In the genomic region with DNA sequence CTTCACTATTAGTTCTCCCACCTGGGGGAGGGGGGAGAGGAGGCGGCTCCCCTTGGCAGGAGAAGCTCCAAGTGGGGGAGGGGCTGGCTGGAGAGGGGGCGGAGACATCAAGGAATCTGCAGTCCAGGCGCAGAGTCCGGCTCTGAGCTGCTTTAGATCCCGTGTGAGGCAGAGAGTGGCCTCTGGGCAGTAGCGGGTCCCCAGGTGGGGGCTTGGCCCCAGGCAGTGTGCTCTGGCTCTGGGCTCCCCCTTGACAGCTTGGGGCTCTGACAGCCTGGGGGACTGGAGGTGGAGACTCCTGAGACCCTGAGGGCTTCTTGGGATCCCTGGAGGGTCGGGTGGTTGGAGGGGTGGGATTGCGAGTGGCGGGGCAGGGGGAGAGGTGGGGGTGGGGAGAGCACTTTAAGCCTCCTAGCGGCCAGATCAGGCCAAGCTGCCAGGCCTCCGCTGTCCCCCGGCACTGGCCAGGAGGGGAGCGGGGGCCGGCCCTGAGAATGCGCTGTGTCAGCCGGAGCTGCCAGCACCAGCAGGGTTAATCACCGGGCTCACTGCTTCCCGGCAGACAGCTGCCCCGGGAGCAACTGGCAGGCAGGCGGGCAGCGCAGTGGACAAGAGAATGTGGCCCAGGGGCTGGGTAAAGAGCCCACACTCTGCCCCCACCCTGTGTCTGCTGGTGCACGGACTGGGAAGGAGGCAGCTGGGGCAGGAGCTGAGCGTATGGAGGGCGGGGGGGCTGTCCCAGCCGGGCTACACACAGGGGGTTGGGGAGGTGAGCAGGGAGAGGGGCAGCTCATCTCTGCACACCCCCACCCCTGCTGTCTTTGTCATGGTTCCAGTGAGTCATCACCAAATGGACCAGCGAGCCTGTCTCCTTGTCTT, we compare ENCODE assay signal across 8 cellular contexts. TPM values are rescaled to one million over a fixed set of nuclear protein-coding genes. Genes with fewer than 3 reads are reported as not detected.
A peak's percentile ranks its signal among the peaks of the same experiment; 100 is the strongest.
DNase-seq lines count a peak whose midpoint lies in the region; ATAC-seq and TF ChIP-seq lines count a peak whose summit lies in the region.

No MANE protein-coding gene starts in this region.

- ATAC-seq in activated B cell treated with CpG ODN at 0.5 μM for 24 hours (ENCODE audit: low read depth) (no peak), GM18907 (IDR thresholded peaks at IDR 0.05; ENCODE audit: unreplicated experiment) (no peak), HG02973 (IDR thresholded peaks at IDR 0.05; ENCODE audit: unreplicated experiment) (no peak)

- TF ChIP-seq CTCF in HEK293 (tag by site-specific recombination; IDR thresholded peaks at IDR 0.05) (0 out of 2 replicates have a peak, but pooled peaks have one; percentile 18), activated B cell treated with CpG ODN at 0.5 μM for 24 hours (IDR thresholded peaks at IDR 0.05) (no peak)

- POLR2A ChIA-PET in HEK293 (lab: Yijun Ruan, JAX) (interaction anchor here (0.5 to 3.6 kb wide), 11 partner anchors 12 to 447 kb away, joined by 3 to 14 read pairs (median 3); a partner anchor contains a TSS), activated B cell treated with CpG ODN at 0.5 μM for 24 hours (lab: Charles Lee) (interaction anchor here (2.6 kb wide), 1 partner anchor 30 kb away, joined by 21 read pairs; no protein-coding TSS in a partner anchor)

- no peaks in the 10 kb centered on the region for H3K36me3 ChIP-seq in HEK293 (ENCODE audit: control insufficient read depth in 2 of 2, insufficient read depth in 1 of 2, low read length in 2 of 2)
- no peaks in the 10 kb centered on the region for H3K36me3 ChIP-seq in skeletal muscle tissue (ENCODE audit: control insufficient read depth in 3 of 3, insufficient read depth in 3 of 3, low read length in 3 of 3)

- H3K27ac ChIP-seq in HEK293 (ENCODE audit: extremely low read depth, low read depth, low read length): 0 out of 2 replicates have a peak overlapping the region, but pooled peaks have one; percentile 5
- H3K27ac ChIP-seq in skeletal muscle tissue (ENCODE audit: low read depth, low read length): peak overlapping the region; percentile 56

- peak overlapping the region; percentile 11; the same call in 1 of the 2 replicates for H3K4me3 ChIP-seq in HEK293 (ENCODE audit: low read depth, low read length)
- H3K4me3 ChIP-seq in iPS-11a (ENCODE audit: low read depth, low read length): peak overlapping the region; percentile 18
- peak overlapping the region in 2 of 3 donors; percentile 29 to 56 for H3K4me3 ChIP-seq in skeletal muscle tissue (ENCODE audit: low read length in 3 of 3)

- peaks cover 34% of the 10 kb centered on the region for H3K4me1 ChIP-seq in HEK293 (ENCODE audit: control insufficient read depth, insufficient read depth, low read length)
- H3K4me1 ChIP-seq in skeletal muscle tissue (ENCODE audit: control insufficient read depth in 3 of 3, insufficient read depth in 3 of 3, low read length in 3 of 3): peaks cover 54 to 63% (median 63%) of the 10 kb centered on the region in 3 donors

- peaks cover 0 to 3% (median 3%) of the 10 kb centered on the region in 3 donors for H3K27me3 ChIP-seq in skeletal muscle tissue (ENCODE audit: control insufficient read depth in 3 of 3, insufficient read depth in 3 of 3, low read length in 3 of 3)

- peak overlapping the region; percentile 69 for H3K4me3 Mint-ChIP-seq in activated B cell treated with CpG ODN at 0.5 μM for 24 hours
- no peak overlapping the region for H3K4me3 Mint-ChIP-seq in T-helper 2 cell treated with Interferon-gamma antibody and Interleukin-4, amounts not matched to agents 5 μg/mL and 100 μg/mL, for 36 hours

- H3K9ac ChIP-seq in skeletal muscle tissue (ENCODE audit: low read depth in 1 of 3, low read length in 3 of 3): peak overlapping the region; percentile 20 to 64 (median 32)

- H3K27ac Mint-ChIP-seq in activated B cell treated with CpG ODN at 0.5 μM for 24 hours: no peak overlapping the region
- H3K27ac Mint-ChIP-seq in T-helper 2 cell treated with Interferon-gamma antibody and Interleukin-4, amounts not matched to agents 5 μg/mL and 100 μg/mL, for 36 hours: no peak overlapping the region

- CTCF ChIA-PET in HEK293 (lab: Yijun Ruan, JAX): interaction anchor here (0.6 to 4.6 kb wide), 6 partner anchors 14 to 68 kb away, joined by 3 to 25 read pairs (median 4); no protein-coding TSS in a partner anchor
- CTCF ChIA-PET in activated B cell treated with CpG ODN at 0.5 μM for 24 hours (lab: Charles Lee): interaction anchor here (1.2 to 2.3 kb wide), 6 partner anchors 14 to 69 kb away, joined by 3 to 12 read pairs (median 4); a partner anchor contains a TSS

- peaks cover 14% of the 10 kb centered on the region for H3K4me1 Mint-ChIP-seq in activated B cell treated with CpG ODN at 0.5 μM for 24 hours
- H3K4me1 Mint-ChIP-seq in T-helper 2 cell treated with Interferon-gamma antibody and Interleukin-4, amounts not matched to agents 5 μg/mL and 100 μg/mL, for 36 hours (ENCODE audit: low read depth): peaks cover 1% of the 10 kb centered on the region

- no peaks in the 10 kb centered on the region for H3K36me3 Mint-ChIP-seq in activated B cell treated with CpG ODN at 0.5 μM for 24 hours (ENCODE audit: low read depth)
- no peaks in the 10 kb centered on the region for H3K36me3 Mint-ChIP-seq in T-helper 2 cell treated with Interferon-gamma antibody and Interleukin-4, amounts not matched to agents 5 μg/mL and 100 μg/mL, for 36 hours (ENCODE audit: low read depth)

- DNase-seq in AG08395 (ENCODE audit: low spot score): peak; percentile 61
- DNase-seq in activated B cell treated with CpG ODN at 0.5 μM for 24 hours: no peak
- no peak for DNase-seq in T-helper 2 cell treated with Interferon-gamma antibody and Interleukin-4, amounts not matched to agents 5 μg/mL and 100 μg/mL, for 36 hours (ENCODE audit: low spot score)

- H3K9me3 ChIP-seq in HEK293 (ENCODE audit: control insufficient read depth, insufficient read depth, low read depth, low read length): no peaks in the 10 kb centered on the region
- no peaks in the 10 kb centered on the region for H3K9me3 ChIP-seq in skeletal muscle tissue (ENCODE audit: control insufficient read depth in 3 of 3, low read length in 3 of 3)

- peaks cover 2% of the 10 kb centered on the region for H3K27me3 Mint-ChIP-seq in activated B cell treated with CpG ODN at 0.5 μM for 24 hours
- H3K27me3 Mint-ChIP-seq in T-helper 2 cell treated with Interferon-gamma antibody and Interleukin-4, amounts not matched to agents 5 μg/mL and 100 μg/mL, for 36 hours (ENCODE audit: low read depth): peaks cover 29% of the 10 kb centered on the region

- no peaks in the 10 kb centered on the region for H3K9me3 Mint-ChIP-seq in activated B cell treated with CpG ODN at 0.5 μM for 24 hours
- H3K9me3 Mint-ChIP-seq in T-helper 2 cell treated with Interferon-gamma antibody and Interleukin-4, amounts not matched to agents 5 μg/mL and 100 μg/mL, for 36 hours: no peaks in the 10 kb centered on the region

- intact Hi-C loops in activated B cell treated with CpG ODN at 0.5 μM for 24 hours (cut with micrococcal nuclease): loop anchor here (2.0 to 5.0 kb wide), 2 partner anchors 14 to 187 kb away; a partner anchor contains a TSS

TF ChIP-seq in HEK293, 187 proteins besides CTCF, POLR2A, EP300 and RAD21 (continues in another document):
- TF ChIP-seq ZNF521 (tag by site-specific recombination; IDR thresholded peaks at IDR 0.05) (no peak), ZNF776 (tag by site-specific recombination; IDR thresholded peaks at IDR 0.05; ENCODE audit: borderline replicate concordance) (no peak), KLF16 (tag by site-specific recombination; IDR thresholded peaks at IDR 0.05) (no peak), SP3 (tag by site-specific recombination; IDR thresholded peaks at IDR 0.05) (peak; percentile 53), ZNF416 (tag by site-specific recombination; IDR thresholded peaks at IDR 0.05) (no peak), KLF9 (tag by site-specific recombination; IDR thresholded peaks at IDR 0.05; ENCODE audit: low read depth) (peak; percentile 26; the same call in 1 of the 2 replicates), ZNF777 (tag by site-specific recombination; IDR thresholded peaks at IDR 0.05; ENCODE audit: borderline replicate concordance) (no peak), ZNF621 (tag by site-specific recombination; IDR thresholded peaks at IDR 0.05) (no peak), ZFHX2 (tag by site-specific recombination; conservative IDR thresholded peaks at IDR 0.05) (peak; percentile 35; the same call in 1 of the 2 replicates), ZNF426 (tag by site-specific recombination; IDR thresholded peaks at IDR 0.05) (no peak), ZNF394 (tag by site-specific recombination; IDR thresholded peaks at IDR 0.05; ENCODE audit: borderline replicate concordance) (peak; percentile 76), ZNF184 (tag by site-specific recombination; IDR thresholded peaks at IDR 0.05) (no peak)
- TF ChIP-seq, protein P1, sequence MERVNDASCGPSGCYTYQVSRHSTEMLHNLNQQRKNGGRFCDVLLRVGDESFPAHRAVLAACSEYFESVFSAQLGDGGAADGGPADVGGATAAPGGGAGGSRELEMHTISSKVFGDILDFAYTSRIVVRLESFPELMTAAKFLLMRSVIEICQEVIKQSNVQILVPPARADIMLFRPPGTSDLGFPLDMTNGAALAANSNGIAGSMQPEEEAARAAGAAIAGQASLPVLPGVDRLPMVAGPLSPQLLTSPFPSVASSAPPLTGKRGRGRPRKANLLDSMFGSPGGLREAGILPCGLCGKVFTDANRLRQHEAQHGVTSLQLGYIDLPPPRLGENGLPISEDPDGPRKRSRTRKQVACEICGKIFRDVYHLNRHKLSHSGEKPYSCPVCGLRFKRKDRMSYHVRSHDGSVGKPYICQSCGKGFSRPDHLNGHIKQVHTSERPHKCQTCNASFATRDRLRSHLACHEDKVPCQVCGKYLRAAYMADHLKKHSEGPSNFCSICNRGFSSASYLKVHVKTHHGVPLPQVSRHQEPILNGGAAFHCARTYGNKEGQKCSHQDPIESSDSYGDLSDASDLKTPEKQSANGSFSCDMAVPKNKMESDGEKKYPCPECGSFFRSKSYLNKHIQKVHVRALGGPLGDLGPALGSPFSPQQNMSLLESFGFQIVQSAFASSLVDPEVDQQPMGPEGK (tag by site-specific recombination; IDR thresholded peaks at IDR 0.05): peak; percentile 39; the same call in 1 of the 2 replicates
- TF ChIP-seq, protein P2, sequence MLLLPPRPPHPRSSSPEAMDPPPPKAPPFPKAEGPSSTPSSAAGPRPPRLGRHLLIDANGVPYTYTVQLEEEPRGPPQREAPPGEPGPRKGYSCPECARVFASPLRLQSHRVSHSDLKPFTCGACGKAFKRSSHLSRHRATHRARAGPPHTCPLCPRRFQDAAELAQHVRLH (tag by site-specific recombination; IDR thresholded peaks at IDR 0.05): no peak

RNA-seq across cellular contexts. Expression of a gene that starts 1.8 kb away (rescaled TPM):
- total RNA-seq in activated B cell treated with CpG ODN at 0.5 μM for 24 hours: 19.8 and 24.8 TPM in 2 replicates
- 14.1 TPM for total RNA-seq in skeletal muscle tissue

RNA-seq across cellular contexts. Expression of a gene that starts 18.0 kb away (rescaled TPM):
- total RNA-seq in activated B cell treated with CpG ODN at 0.5 μM for 24 hours: 2,912 and 3,555 TPM in 2 replicates
- 1,418 TPM for total RNA-seq in skeletal muscle tissue

RNA-seq across cellular contexts. Expression of a gene that starts 38.2 kb away (rescaled TPM):
- total RNA-seq in activated B cell treated with CpG ODN at 0.5 μM for 24 hours (6.6 and 7.0 TPM in 2 replicates), skeletal muscle tissue (1.0 TPM)

RNA-seq across cellular contexts. Expression of a gene that starts 58.5 kb away (rescaled TPM):
- total RNA-seq in activated B cell treated with CpG ODN at 0.5 μM for 24 hours (not detected in 2 replicates), skeletal muscle tissue (not detected)
